1 cellular context compared by ENCODE assay signal in the genomic region with DNA sequence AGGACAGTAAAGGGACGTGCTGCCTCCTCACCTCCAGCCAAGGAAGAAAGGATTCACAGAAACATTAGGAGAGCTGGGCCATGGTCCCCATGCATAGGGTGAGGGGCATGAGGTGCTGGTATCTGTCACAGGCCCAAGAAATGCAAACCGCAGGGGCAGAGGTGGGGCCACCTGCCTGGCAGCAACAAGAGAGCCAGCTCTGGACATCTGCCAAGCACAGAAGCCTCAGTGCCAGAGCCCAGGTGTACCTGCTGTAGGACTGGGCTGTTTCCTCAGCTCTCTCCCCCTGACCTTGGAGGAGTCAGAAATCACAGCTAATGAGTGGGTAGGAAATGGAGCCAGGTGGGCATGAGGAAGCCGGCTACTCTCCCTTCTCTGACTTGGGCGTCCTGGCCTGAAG.
TF ChIP-seq lines count a peak whose summit lies in the region.

No MANE protein-coding gene starts in this region.

TF ChIP-seq in GM23338, 12 proteins besides CTCF, POLR2A, EP300 and RAD21 (continued from another document):
- no peak for TF ChIP-seq ZNF462 (CRISPR knock-in tag; IDR thresholded peaks at IDR 0.05)
